Comparison of ENCODE assay signal across 8 cellular contexts in genomic region chr2:1743396-1744150, GRCh38. TPM values are rescaled to one million over a fixed set of nuclear protein-coding genes. Genes with fewer than 3 reads are reported as not detected.
A peak's percentile ranks its signal among the peaks of the same experiment; 100 is the strongest.
DNase-seq lines count a peak whose midpoint lies in the region; ATAC-seq and TF ChIP-seq lines count a peak whose summit lies in the region.

No MANE protein-coding gene starts in this region.

- peak overlapping the region; percentile 66 for H3K27ac ChIP-seq in PC-9

- H3K4me1 ChIP-seq in PC-9 (replicated peaks; ENCODE audit: insufficient read depth): peaks cover 13% of the 10 kb centered on the region

- DNase-seq in AG10803 (ENCODE audit: low read depth): peak; percentile 66
- DNase-seq in PC-9: peak in 1 of 2 experiments; percentile 27
- DNase-seq in fibroblast of peridontal ligament (ENCODE audit: extremely low read depth): peak; percentile 47
- no peak for DNase-seq in CD1c-positive myeloid dendritic cell (ENCODE audit: extremely low spot score)
- no peak for DNase-seq in NAMALWA (ENCODE audit: low spot score)

- intact Hi-C loops in PC-9 (cut with micrococcal nuclease; ENCODE audit: unreplicated experiment): loop anchor here (2.0 to 5.0 kb wide), 4 partner anchors 57 to 189 kb away; no protein-coding TSS in a partner anchor

- ATAC-seq in GM18870 (IDR thresholded peaks at IDR 0.05; ENCODE audit: unreplicated experiment): no peak
- ATAC-seq in HG02970 (IDR thresholded peaks at IDR 0.05; ENCODE audit: low FRiP score, unreplicated experiment): no peak

- TF ChIP-seq CTCF in AG10803 (conservative IDR thresholded peaks at IDR 0.05; ENCODE audit: low read length): no peak
- TF ChIP-seq CTCF in PC-9 (conservative IDR thresholded peaks at IDR 0.05): no peak
- no peak for TF ChIP-seq CTCF in nephron (IDR thresholded peaks at IDR 0.05; ENCODE audit: unreplicated experiment in 3 of 3)

- peak overlapping the region; percentile 98 to 100 (median 100) for H3K4me3 Mint-ChIP-seq in nephron

- H2AFZ ChIP-seq in PC-9: peak overlapping the region; percentile 50; the same call in 1 of the 2 replicates

- H3K36me3 Mint-ChIP-seq in nephron (ENCODE audit: low read depth): peaks cover 35% of the 10 kb centered on the region

- H3K4me1 Mint-ChIP-seq in nephron: peaks cover 44% of the 10 kb centered on the region

- H3K4me2 ChIP-seq in PC-9: peak overlapping the region; percentile 79

- H3F3A ChIP-seq in PC-9 (ENCODE audit: insufficient read depth, low read depth): no peaks in the 10 kb centered on the region

- POLR2A ChIA-PET in PC-9 (lab: Charles Lee; ENCODE audit: unreplicated experiment): no interaction called here

- H4K20me1 ChIP-seq in PC-9 (ENCODE audit: insufficient read depth): 0 out of 2 replicates have a peak, but pooled peaks cover 5% of the 10 kb centered on the region

- CTCF ChIA-PET in PC-9 (lab: Charles Lee): no interaction called here

- no peaks in the 10 kb centered on the region for H3K9me2 ChIP-seq in PC-9 (ENCODE audit: insufficient read depth)

- peaks cover 50% of the 10 kb centered on the region for H3K79me2 ChIP-seq in PC-9 (ENCODE audit: low read depth)

- no peaks in the 10 kb centered on the region for H3K9me3 ChIP-seq in PC-9 (ENCODE audit: insufficient read depth, low read depth)

- peaks cover 10% of the 10 kb centered on the region; the same call in 1 of the 2 replicates for H3K27me3 ChIP-seq in PC-9 (ENCODE audit: insufficient read depth, low read depth)

- no TSS peak for BruUV-seq in PC-9 (replicated peaks; lab: Mats Ljungman, UMichigan)

- H3K4me3 ChIP-seq in AG10803 (ENCODE audit: low read length) (peak overlapping the region; percentile 70), PC-9 (peak overlapping the region; percentile 64)

- no peaks in the 10 kb centered on the region for H3K36me3 ChIP-seq in PC-9 (ENCODE audit: low read depth)

- no peaks in the 10 kb centered on the region for H3K9me3 Mint-ChIP-seq in nephron

- H3K27me3 Mint-ChIP-seq in nephron (ENCODE audit: low read depth): peaks cover 14% of the 10 kb centered on the region

- peak overlapping the region; percentile 98 to 99 (median 99) for H3K27ac Mint-ChIP-seq in nephron

RNA-seq across cellular contexts. Expression of gene PXDN, which starts 0.7 kb away (rescaled TPM):
- total RNA-seq in PC-9 (2021): 91.1 and 92.2 TPM in 2 replicates

Comparison
In these comparisons a context has a peak if more than half of its experiments do, and no peak if none do; other contexts are left out.
1. DNase-seq: peak in AG10803 (single experiment) and fibroblast of peridontal ligament (single experiment); none in CD1c-positive myeloid dendritic cell (single experiment) and NAMALWA (single experiment).